ENCODE assay signal across 23 cellular contexts in the genomic region with DNA sequence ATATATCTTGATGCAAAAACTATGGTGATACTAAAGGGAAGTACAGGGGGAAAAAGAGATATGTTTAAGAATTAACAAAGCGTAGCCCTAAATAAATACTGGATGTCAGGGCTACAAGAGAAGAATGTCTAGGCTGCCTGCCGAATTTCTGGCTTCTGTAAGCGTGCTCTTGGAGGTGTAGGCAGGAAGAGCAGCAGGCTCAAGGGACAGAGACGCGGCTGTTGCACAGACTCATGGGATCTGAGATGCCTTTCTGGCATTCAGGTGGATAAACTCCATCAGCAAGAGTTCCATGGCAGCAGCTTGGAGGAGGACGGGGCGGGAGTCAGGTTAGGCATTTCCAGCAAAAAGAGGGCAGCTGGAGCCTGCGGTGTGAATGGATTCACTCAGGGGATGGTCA.
DNase-seq lines count a peak whose midpoint lies in the region; ATAC-seq and TF ChIP-seq lines count a peak whose summit lies in the region.
"Had no signal": no experiment of that assay in that cellular context is flagged by ENCODE, and none has a peak within 500 bp of the region (broad histone marks: within the 10 kb centered on the region; RNA-seq: fewer than 3 reads in every experiment).

No MANE protein-coding gene starts in this region.

- H3K36me3 ChIP-seq in left ventricle myocardium inferior (no peaks in the 10 kb centered on the region), rectal smooth muscle tissue (ENCODE audit: control insufficient read depth, insufficient read depth, low read length) (no peaks in the 10 kb centered on the region), uterus (no peaks in the 10 kb centered on the region)
- H3K36me3 ChIP-seq: Peyer's patch had no signal

- peaks cover 62% of the 10 kb centered on the region for H3K27me3 Mint-ChIP-seq in Calu3 (ENCODE audit: unreplicated experiment)

- H3K4me3 ChIP-seq in left ventricle myocardium inferior (no peak overlapping the region), rectal smooth muscle tissue (ENCODE audit: low read length) (no peak overlapping the region), uterus (no peak overlapping the region)
- H3K4me3 ChIP-seq: Peyer's patch had no signal

- TF ChIP-seq CTCF in left ventricle myocardium inferior (IDR thresholded peaks at IDR 0.05; ENCODE audit: borderline replicate concordance) (no peak), uterus (IDR thresholded peaks at IDR 0.05) (no peak), Calu3 (IDR thresholded peaks at IDR 0.05; ENCODE audit: unreplicated experiment) (no peak)

- CTCF ChIA-PET in Calu3 (lab: Charles Lee), result no interaction called here

- peaks cover 7% of the 10 kb centered on the region for H3K27me3 ChIP-seq in left ventricle myocardium inferior (ENCODE audit: low read depth)
- H3K27me3 ChIP-seq in rectal smooth muscle tissue (ENCODE audit: control insufficient read depth, insufficient read depth, low read length), result no peaks in the 10 kb centered on the region
- H3K27me3 ChIP-seq in uterus, result no peaks in the 10 kb centered on the region
- H3K27me3 ChIP-seq: Peyer's patch had no signal

- BruUV-seq in Calu3 (replicated peaks; lab: Mats Ljungman, UMichigan), result no TSS peak

- H3K9me3 Mint-ChIP-seq in Calu3 (ENCODE audit: low read depth, unreplicated experiment), result no peaks in the 10 kb centered on the region

- no peak for TF ChIP-seq POLR2A in uterus (IDR thresholded peaks at IDR 0.05)

- H3K4me1 ChIP-seq in left ventricle myocardium inferior (peaks cover 26% of the 10 kb centered on the region), rectal smooth muscle tissue (ENCODE audit: control insufficient read depth, insufficient read depth, low read length) (peaks cover 48% of the 10 kb centered on the region), uterus (peaks cover 16 to 17% of the 10 kb centered on the region in 2 donors)
- H3K4me1 ChIP-seq: Peyer's patch had no signal

- no peak overlapping the region for H3K9ac ChIP-seq in rectal smooth muscle tissue (ENCODE audit: low read length)
- H3K9ac ChIP-seq: KMS-11 had no signal

- H3K36me3 Mint-ChIP-seq in Calu3 (ENCODE audit: insufficient read depth, unreplicated experiment), result no peaks in the 10 kb centered on the region
- H3K36me3 Mint-ChIP-seq: CD8-positive, alpha-beta memory T cell had no signal

- ATAC-seq in Right ventricle myocardium inferior, result no peak

- peaks cover 9% of the 10 kb centered on the region for H3K9me3 ChIP-seq in left ventricle myocardium inferior (replicated peaks)
- no peaks in the 10 kb centered on the region for H3K9me3 ChIP-seq in uterus
- H3K9me3 ChIP-seq: Peyer's patch had no signal

- H3K27ac ChIP-seq in left ventricle myocardium inferior (replicated peaks) (peak overlapping the region; percentile 23), rectal smooth muscle tissue (ENCODE audit: low read depth, low read length) (peak overlapping the region; percentile 80), uterus (peak overlapping the region; percentile 94 to 95)
- H3K27ac ChIP-seq: C4-2B, KMS-11 had no signal

- DNase-seq in left ventricle myocardium inferior, result no peak
- no peak for DNase-seq in Right ventricle myocardium inferior (ENCODE audit: missing footprints)
- DNase-seq in left kidney (ENCODE audit: low read depth, low spot score), result peak; percentile 40
- peak in 1 of 2 donors; percentile 46 for DNase-seq in uterus
- no peak for DNase-seq in Calu3
- DNase-seq in activated effector memory CD4-positive, alpha-beta T cell treated with anti-CD3 and anti-CD28 coated beads, Interleukin-2, amount 50 U/mL, for 16 hours, result no peak
- no peak for DNase-seq in AML-193 (lab: John Stamatoyannopoulos, UW)
- DNase-seq: 8988T; CD8-positive, alpha-beta memory T cell; GF-D8; GOT3; HCEC 1CT; IMR-90; NCI-H1105; NCI-H146; NCI-H2029 treated with DMSO at 0.1 percent for 48 hours; NCI-H345; NCI-H524 treated with DMSO at 0.1 percent for 48 hours; NCI-H82; Peyer's patch had no signal

- H3K27ac Mint-ChIP-seq in Calu3 (ENCODE audit: unreplicated experiment), result no peak overlapping the region
- H3K27ac Mint-ChIP-seq: CD8-positive, alpha-beta memory T cell had no signal

- intact Hi-C loops in left ventricle myocardium inferior (cut with micrococcal nuclease) (no loop called here), Right ventricle myocardium inferior (cut with DNase I) (loop anchor here (5.0 kb wide), 1 partner anchor 63 kb away; no protein-coding TSS in a partner anchor), uterus (cut with DNase I; ENCODE audit: low total_unique reads) (no loop called here), Calu3 (cut with micrococcal nuclease; ENCODE audit: unreplicated experiment) (no loop called here)

- no peaks in the 10 kb centered on the region for H3K4me1 Mint-ChIP-seq in Calu3 (ENCODE audit: low read depth, unreplicated experiment)
- H3K4me1 Mint-ChIP-seq: CD8-positive, alpha-beta memory T cell had no signal

- H3K4me3 Mint-ChIP-seq in Calu3 (ENCODE audit: low read depth, unreplicated experiment), result no peak overlapping the region
- H3K4me3 Mint-ChIP-seq: CD8-positive, alpha-beta memory T cell had no signal

Comparison
In these comparisons a context has a peak if more than half of its experiments do, and no peak if none do; other contexts are left out.
1. H3K27ac ChIP-seq: peak in every context shown above with its lines; median percentile 94 in uterus; 80 in rectal smooth muscle tissue; 23 in left ventricle myocardium inferior.